Comparison of ENCODE assay signal across 7 cellular contexts in genomic region chr19:17755977-17756670, GRCh38. TPM values are rescaled to one million over a fixed set of nuclear protein-coding genes. Genes with fewer than 3 reads are reported as not detected.
A peak's percentile ranks its signal among the peaks of the same experiment; 100 is the strongest.
DNase-seq lines count a peak whose midpoint lies in the region; ATAC-seq, FAIRE-seq and TF ChIP-seq lines count a peak whose summit lies in the region.

No MANE protein-coding gene starts in this region.

- H3K36me3 ChIP-seq in WERI-Rb-1 (no peaks in the 10 kb centered on the region), hepatocyte (replicated peaks; ENCODE audit: insufficient read depth, low read depth) (no peaks in the 10 kb centered on the region), small intestine (ENCODE audit: control insufficient read depth in 2 of 2, insufficient read depth in 2 of 2, low read length in 2 of 2) (no peaks in the 10 kb centered on the region)

- H4K20me1 ChIP-seq in hepatocyte (ENCODE audit: insufficient read depth, poor library complexity, severe bottlenecking) = no peaks in the 10 kb centered on the region

- TF ChIP-seq CTCF in WERI-Rb-1 (IDR thresholded peaks at IDR 0.05; ENCODE audit: low read depth, low read length) (no peak), hepatocyte (IDR thresholded peaks at IDR 0.05; ENCODE audit: poor library complexity) (no peak)

- ATAC-seq in GM18909 (IDR thresholded peaks at IDR 0.05; ENCODE audit: poor library complexity, unreplicated experiment) = no peak

- H3K4me3 ChIP-seq in WERI-Rb-1 (ENCODE audit: low read depth, low read length) = no peak overlapping the region
- H3K4me3 ChIP-seq in hepatocyte = no peak overlapping the region
- H3K4me3 ChIP-seq in small intestine (ENCODE audit: low read depth in 1 of 2, low read length in 2 of 2) = no peak overlapping the region

- H3K79me2 ChIP-seq in hepatocyte = no peaks in the 10 kb centered on the region

- WGBS in hepatocyte (ENCODE audit: low lambda C conversion rate, missing lambda C conversion rate) = 72% methylated on average over 12 of the region's 12 CpGs
- 18 to 49% (median 37%) methylated on average over 12 of the region's 12 CpGs for WGBS in small intestine, 3 donors

- H3K9me3 ChIP-seq in WERI-Rb-1 (ENCODE audit: severe bottlenecking) (no peaks in the 10 kb centered on the region), hepatocyte (ENCODE audit: low read depth) (no peaks in the 10 kb centered on the region), small intestine (ENCODE audit: control insufficient read depth, low read depth) (no peaks in the 10 kb centered on the region)

- no peak overlapping the region for H3K4me2 ChIP-seq in hepatocyte

- no peak overlapping the region for H2AFZ ChIP-seq in hepatocyte

- in situ Hi-C loops in G401 (cut with HindIII; ENCODE audit: low sequenced_read_pairs) = no loop called here
- in situ Hi-C loops in KBM-7 (cut with MboI; ENCODE audit: low pct_unique_long_range_greater_than_20kb, low sequenced_read_pairs) = no loop called here

- no peaks in the 10 kb centered on the region for H3K27me3 ChIP-seq in WERI-Rb-1 (ENCODE audit: insufficient read depth, low read depth, severe bottlenecking)
- no peaks in the 10 kb centered on the region for H3K27me3 ChIP-seq in hepatocyte
- H3K27me3 ChIP-seq in small intestine (ENCODE audit: control insufficient read depth in 2 of 2, insufficient read depth in 2 of 2, low read length in 2 of 2) = no peaks in the 10 kb centered on the region

- H3K27ac ChIP-seq in WERI-Rb-1 (no peak overlapping the region), hepatocyte (no peak overlapping the region), small intestine (ENCODE audit: low read depth in 1 of 2, low read length in 1 of 2) (no peak overlapping the region)

- FAIRE-seq in urothelium cell line (lab: Jason Lieb, UNC) (no peak), small intestine (lab: Jason Lieb, UNC) (no peak)

- H3K4me1 ChIP-seq in hepatocyte (ENCODE audit: insufficient read depth) (no peaks in the 10 kb centered on the region), small intestine (ENCODE audit: control insufficient read depth in 2 of 2, insufficient read depth in 1 of 2, low read depth in 1 of 2, low read length in 1 of 2) (no peaks in the 10 kb centered on the region)

- DNase-seq in G401 (ENCODE audit: low spot score) (peak; percentile 62), KBM-7 (peak; percentile 58), WERI-Rb-1 (peak; percentile 60), hepatocyte (ENCODE audit: low spot score) (peak; percentile 49), urothelium cell line (ENCODE audit: low spot score) (peak; percentile 72), small intestine (no peak)

- no peaks in the 10 kb centered on the region for H3K9me2 ChIP-seq in hepatocyte (replicated peaks; ENCODE audit: insufficient read depth)

RNA-seq across cellular contexts. Expression of gene FCHO1, which starts 4.8 kb away (rescaled TPM):
- 4.9 and 9.3 TPM in 2 replicates for total RNA-seq in G401 (2014; rRNA removed; shearing (Covaris generic))
- 2.1 and 2.2 TPM in 2 replicates for total RNA-seq in hepatocyte
- polyA plus RNA-seq in hepatocyte = 1.9 and 2.3 TPM in 2 replicates
- polyA plus RNA-seq in small intestine = 1 to 10 TPM; 1.4 to 3.1 (median 2.4) TPM

RNA-seq across cellular contexts. Expression of gene MAP1S, which starts 36.8 kb away (rescaled TPM):
- total RNA-seq in G401 (2014; rRNA removed; shearing (Covaris generic)) = 41.7 and 48.4 TPM in 2 replicates
- 7.7 and 9.5 TPM in 2 replicates for total RNA-seq in hepatocyte
- polyA plus RNA-seq in hepatocyte (37.1 and 52.7 TPM in 2 replicates), small intestine (10 to 100 TPM; 18.0 to 26.4 (median 24.3) TPM)

RNA-seq across cellular contexts. Expression of gene B3GNT3, which starts 38.8 kb away (rescaled TPM):
- not detected in 2 replicates for total RNA-seq in G401 (2014; rRNA removed; shearing (Covaris generic))
- 19.1 and 22.6 TPM in 2 replicates for total RNA-seq in hepatocyte
- 14.6 and 16.7 TPM in 2 replicates for polyA plus RNA-seq in hepatocyte
- polyA plus RNA-seq in small intestine = 10 to 100 TPM; 32.0 to 45.2 (median 37.3) TPM

Comparison
In these comparisons a context has a peak if more than half of its experiments do, and no peak if none do; other contexts are left out.
1. RNA of gene B3GNT3, which starts 38.8 kb away (total RNA-seq): 19.1 to 22.6 TPM in hepatocyte; not detected in G401; every median in the first group is over 10 times any median in the second.